ENCODE assay signal across 1 cellular context in genomic region chr20:50509923-50510705, GRCh38.
TF ChIP-seq lines count a peak whose summit lies in the region.

Gene PTPN1, plus strand, starts transcription at chr20:50510383. Its CDS starts 145 bp downstream, at chr20:50510528.

TF ChIP-seq in HepG2, 621 proteins besides CTCF, POLR2A, EP300 and RAD21 (continued from another document and continues in another):
- TF ChIP-seq ZNF513 (CRISPR knock-in tag; conservative IDR thresholded peaks at IDR 0.05): no peak
- 0 out of 2 replicates have a peak, but pooled peaks have one; percentile 20 for TF ChIP-seq HMG20B (CRISPR knock-in tag; conservative IDR thresholded peaks at IDR 0.05)
- TF ChIP-seq ZNF142 (CRISPR knock-in tag; IDR thresholded peaks at IDR 0.05): peak; percentile 27
- peak; percentile 59 for TF ChIP-seq MED1 (CRISPR knock-in tag; IDR thresholded peaks at IDR 0.05)
- TF ChIP-seq THAP7 (CRISPR knock-in tag; IDR thresholded peaks at IDR 0.05): peak; percentile 45; the same call in 1 of the 2 replicates
- TF ChIP-seq ELF1 (CRISPR knock-in tag; IDR thresholded peaks at IDR 0.05): peak; percentile 97
- no peak for TF ChIP-seq ZMAT5 (CRISPR knock-in tag; IDR thresholded peaks at IDR 0.05; ENCODE audit: borderline replicate concordance, low read depth)
- peak; percentile 48; the same call in 1 of the 2 replicates for TF ChIP-seq ZNF235 (CRISPR knock-in tag; IDR thresholded peaks at IDR 0.05; ENCODE audit: borderline replicate concordance)
- TF ChIP-seq ZNF580 (CRISPR knock-in tag; IDR thresholded peaks at IDR 0.05; ENCODE audit: borderline replicate concordance, low read depth): peak; percentile 35; the same call in 1 of the 2 replicates
- TF ChIP-seq ZNF546 (CRISPR knock-in tag; conservative IDR thresholded peaks at IDR 0.05): peak; percentile 86
- TF ChIP-seq ZNF619 (CRISPR knock-in tag; IDR thresholded peaks at IDR 0.05): peak; percentile 82; the same call in 1 of the 2 replicates
- TF ChIP-seq ZBTB20 (CRISPR knock-in tag; IDR thresholded peaks at IDR 0.05; ENCODE audit: borderline replicate concordance, low read depth): no peak
- no peak; the same call in 1 of the 2 replicates for TF ChIP-seq NCOR1 (IDR thresholded peaks at IDR 0.05; ENCODE audit: borderline replicate concordance, low read length)
- TF ChIP-seq ZSCAN5A (CRISPR knock-in tag; IDR thresholded peaks at IDR 0.05; ENCODE audit: borderline replicate concordance): no peak
- TF ChIP-seq ZZZ3 (CRISPR knock-in tag; IDR thresholded peaks at IDR 0.05; ENCODE audit: borderline replicate concordance): peak; percentile 88
- TF ChIP-seq REPIN1 (CRISPR knock-in tag; IDR thresholded peaks at IDR 0.05; ENCODE audit: borderline replicate concordance, low read depth): peak; percentile 79
- TF ChIP-seq FOXK1 (CRISPR knock-in tag; IDR thresholded peaks at IDR 0.05; ENCODE audit: borderline replicate concordance, low read depth): peak; percentile 59
- TF ChIP-seq TFE3 (CRISPR knock-in tag; IDR thresholded peaks at IDR 0.05): peak; percentile 40; the same call in 1 of the 2 replicates
- peak; percentile 31; the same call in 1 of the 2 replicates for TF ChIP-seq ZNF670 (CRISPR knock-in tag; IDR thresholded peaks at IDR 0.05; ENCODE audit: borderline replicate concordance)
- no peak; the same call in 1 of the 2 replicates for TF ChIP-seq NCOA1 (CRISPR knock-in tag; IDR thresholded peaks at IDR 0.05)
- no peak for TF ChIP-seq BATF2 (CRISPR knock-in tag; IDR thresholded peaks at IDR 0.05)
- peak; percentile 89 for TF ChIP-seq ARHGAP35 (CRISPR knock-in tag; IDR thresholded peaks at IDR 0.05; ENCODE audit: borderline replicate concordance)
- TF ChIP-seq ZNF83 (CRISPR knock-in tag; IDR thresholded peaks at IDR 0.05; ENCODE audit: borderline replicate concordance): peak; percentile 78; the same call in 1 of the 2 replicates
- no peak for TF ChIP-seq ZNF296 (CRISPR knock-in tag; conservative IDR thresholded peaks at IDR 0.05)
- no peak for TF ChIP-seq SRF (IDR thresholded peaks at IDR 0.05; ENCODE audit: low read depth, low read length)
- TF ChIP-seq NFYC (CRISPR knock-in tag; IDR thresholded peaks at IDR 0.05): peak; percentile 95
- no peak for TF ChIP-seq ISX (CRISPR knock-in tag; conservative IDR thresholded peaks at IDR 0.05)
- TF ChIP-seq NAIF1 (CRISPR knock-in tag; IDR thresholded peaks at IDR 0.05; ENCODE audit: borderline replicate concordance): no peak
- peak; percentile 89 for TF ChIP-seq SALL1 (CRISPR knock-in tag; IDR thresholded peaks at IDR 0.05)
- no peak; the same call in 1 of the 2 replicates for TF ChIP-seq MTERF4 (CRISPR knock-in tag; IDR thresholded peaks at IDR 0.05)
- peak; percentile 66; the same call in 1 of the 2 replicates for TF ChIP-seq GTF2F1 (IDR thresholded peaks at IDR 0.05; ENCODE audit: low read length)
- no peak for TF ChIP-seq ONECUT2 (CRISPR knock-in tag; IDR thresholded peaks at IDR 0.05)
- 0 out of 2 replicates have a peak, but pooled peaks have one; percentile 4 for TF ChIP-seq AKAP8 (CRISPR knock-in tag; IDR thresholded peaks at IDR 0.05)
- TF ChIP-seq ZNF3 (CRISPR knock-in tag; IDR thresholded peaks at IDR 0.05): peak; percentile 66; the same call in 1 of the 2 replicates
- peak; percentile 51; the same call in 1 of the 2 replicates for TF ChIP-seq PRDM15 (CRISPR knock-in tag; IDR thresholded peaks at IDR 0.05)
- no peak for TF ChIP-seq SNAPC5 (CRISPR knock-in tag; IDR thresholded peaks at IDR 0.05; ENCODE audit: borderline replicate concordance)
- TF ChIP-seq ZNF878 (CRISPR knock-in tag; IDR thresholded peaks at IDR 0.05): no peak; the same call in 1 of the 2 replicates
- TF ChIP-seq KDM5B (CRISPR knock-in tag; IDR thresholded peaks at IDR 0.05; ENCODE audit: borderline replicate concordance): peak; percentile 88
- TF ChIP-seq TBX2 (CRISPR knock-in tag; IDR thresholded peaks at IDR 0.05; ENCODE audit: borderline replicate concordance): peak; percentile 93
